21 cellular contexts compared by ENCODE assay signal in genomic region chr4:13182136-13182535, GRCh38.
"Had no signal": no experiment of that assay in that cellular context is flagged by ENCODE, and none has a peak within 500 bp of the region (broad histone marks: within the 10 kb centered on the region; RNA-seq: fewer than 3 reads in every experiment).

No MANE protein-coding gene starts in this region.

- ATAC-seq: activated CD4-positive, CD25-positive, alpha-beta regulatory T cell treated with anti-CD3 and anti-CD28 coated beads, Interleukin-2, amount 50 U/mL, for 24 hours; activated CD8-positive, alpha-beta T cell treated with anti-CD3 and anti-CD28 coated beads for 36 hours; K562; PC-3; SK-N-SH treated with all-trans-retinoic acid at 6 μM for 48 hours had no signal

- H3K36me3 ChIP-seq: adrenal gland, SJSA1 had no signal

- H3K4me1 ChIP-seq: adrenal gland, SJSA1 had no signal

- H3K27ac ChIP-seq: adrenal gland, SJSA1 had no signal

- DNase-seq: activated CD4-positive, alpha-beta T cell treated with anti-CD3 and anti-CD28 coated beads for 4 hours; activated CD8-positive, alpha-beta memory T cell treated with anti-CD3 and anti-CD28 coated beads, Interleukin-2, amount 50 U/mL, for 4 hours; activated CD8-positive, alpha-beta T cell treated with anti-CD3 and anti-CD28 coated beads for 36 hours; activated naive CD4-positive, alpha-beta T cell treated with anti-CD3 and anti-CD28 coated beads, Interleukin-2, amount 50 U/mL, for 16 hours; activated naive CD8-positive, alpha-beta T cell treated with anti-CD3 and anti-CD28 coated beads, Interleukin-2, amount 10 ng/mL, durations not matched to agents 7 days and 5 days; adrenal gland; Karpas-422; MV-4-11; NCI-H1092 treated with DMSO at 0.1 percent for 48 hours; NCI-H1436; NCI-H1694 treated with DMSO at 0.1 percent for 48 hours; NCI-H2029 treated with DMSO at 0.1 percent for 48 hours; NCI-H446; NCI-H524; PC-3; SHP77; SW 1271 had no signal

- H3K9me3 ChIP-seq: adrenal gland had no signal

- H3K27me3 ChIP-seq: adrenal gland, SJSA1 had no signal

- H3K4me3 ChIP-seq: adrenal gland, K562, SJSA1 had no signal
